In the genomic region with DNA sequence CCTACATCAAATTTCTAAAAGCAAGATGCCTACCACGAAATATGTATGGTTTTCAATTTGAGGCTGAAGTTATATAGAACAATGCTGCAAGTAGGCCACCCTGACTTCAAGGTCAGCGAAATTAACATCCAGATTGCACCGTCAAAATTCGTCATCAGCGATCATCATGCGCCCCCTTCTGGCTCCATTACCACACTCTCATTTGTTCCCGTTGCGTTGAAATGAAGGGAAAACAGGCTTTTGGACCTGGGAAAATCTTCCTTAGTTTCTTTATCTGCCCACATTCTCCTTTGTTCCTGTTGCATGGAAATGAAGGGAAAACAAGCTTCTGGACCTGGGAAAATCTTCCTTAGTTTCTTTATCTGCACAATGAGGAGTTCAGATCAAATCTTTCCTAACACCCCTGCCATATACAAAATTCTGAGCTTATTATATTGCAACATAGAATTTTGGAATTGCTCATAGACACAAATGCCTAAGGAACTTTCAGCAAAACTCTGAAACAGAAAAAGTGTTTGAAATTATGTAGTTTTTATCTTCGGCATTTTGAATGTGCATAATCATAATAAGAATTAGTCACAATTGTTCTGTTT, we compare ENCODE assay signal across 9 cellular contexts.
DNase-seq lines count a peak whose midpoint lies in the region; ATAC-seq, FAIRE-seq and TF ChIP-seq lines count a peak whose summit lies in the region.
"Had no signal": no experiment of that assay in that cellular context is flagged by ENCODE, and none has a peak within 500 bp of the region (broad histone marks: within the 10 kb centered on the region; RNA-seq: fewer than 3 reads in every experiment).

No MANE protein-coding gene starts in this region.

- H3K9me3 Mint-ChIP-seq in activated CD8-positive, alpha-beta T cell treated with anti-CD3 and anti-CD28 coated beads for 36 hours = no peaks in the 10 kb centered on the region
- no peaks in the 10 kb centered on the region for H3K9me3 Mint-ChIP-seq in naive thymus-derived CD8-positive, alpha-beta T cell
- no peaks in the 10 kb centered on the region for H3K9me3 Mint-ChIP-seq in stimulated activated naive B cell treated with anti-CD40 and anti-IgM and Interleukin-4, amounts not matched to agents 10 μg/mL and 1 μg/mL and 100 μg/mL, for 72 hours

- intact Hi-C loops in activated CD8-positive, alpha-beta T cell treated with anti-CD3 and anti-CD28 coated beads for 36 hours (cut with micrococcal nuclease) = no loop called here

- TF ChIP-seq CTCF in DND-41 (IDR thresholded peaks at IDR 0.05; ENCODE audit: borderline replicate concordance, extremely low read depth, low read length, poor library complexity, severe bottlenecking) (peak; percentile 97), Loucy (conservative IDR thresholded peaks at IDR 0.05; ENCODE audit: low read length) (peak; percentile 99)
- TF ChIP-seq CTCF in activated CD8-positive, alpha-beta T cell treated with anti-CD3 and anti-CD28 coated beads for 36 hours (IDR thresholded peaks at IDR 0.05) = peak; percentile 80

- ATAC-seq in DND-41 (ENCODE audit: insufficient read depth, low read depth) (peak; percentile 86; the same call in 2 of the 3 replicates), HG02763 (IDR thresholded peaks at IDR 0.05; ENCODE audit: unreplicated experiment) (no peak)
- peak; percentile 47 for ATAC-seq in activated CD8-positive, alpha-beta T cell treated with anti-CD3 and anti-CD28 coated beads for 36 hours
- peak; percentile 52 to 70 for ATAC-seq in naive thymus-derived CD8-positive, alpha-beta T cell
- peak in 1 of 2 donors; percentile 45 for ATAC-seq in stimulated activated naive B cell treated with anti-CD40 and anti-IgM and Interleukin-4, amounts not matched to agents 10 μg/mL and 1 μg/mL and 100 μg/mL, for 72 hours (replicated peaks)

- H3K9ac ChIP-seq in DND-41 (ENCODE audit: low read depth, low read length) (no peak overlapping the region), Loucy (ENCODE audit: low read depth, low read length, poor library complexity, severe bottlenecking) (no peak overlapping the region)

- H3K4me3 ChIP-seq in DND-41 (ENCODE audit: low read depth in 1 of 2, low read length in 2 of 2) (no peak overlapping the region), Loucy (ENCODE audit: low read length, poor library complexity, severe bottlenecking) (no peak overlapping the region)
- H3K4me3 ChIP-seq: SK-N-MC had no signal

- no peak overlapping the region for H3K27ac Mint-ChIP-seq in activated CD8-positive, alpha-beta T cell treated with anti-CD3 and anti-CD28 coated beads for 36 hours
- H3K27ac Mint-ChIP-seq in naive thymus-derived CD8-positive, alpha-beta T cell = no peak overlapping the region
- H3K27ac Mint-ChIP-seq in stimulated activated naive B cell treated with anti-CD40 and anti-IgM and Interleukin-4, amounts not matched to agents 10 μg/mL and 1 μg/mL and 100 μg/mL, for 72 hours = no peak overlapping the region

- no peak overlapping the region for H3K27ac ChIP-seq in DND-41 (ENCODE audit: low read length)
- H3K27ac ChIP-seq: SK-N-MC had no signal

- H3K4me1 Mint-ChIP-seq in activated CD8-positive, alpha-beta T cell treated with anti-CD3 and anti-CD28 coated beads for 36 hours (ENCODE audit: low read depth) = peaks cover 4% of the 10 kb centered on the region
- peaks cover 2 to 7% (median 4%) of the 10 kb centered on the region in 4 donors for H3K4me1 Mint-ChIP-seq in naive thymus-derived CD8-positive, alpha-beta T cell
- peaks cover 5 to 8% of the 10 kb centered on the region in 2 donors for H3K4me1 Mint-ChIP-seq in stimulated activated naive B cell treated with anti-CD40 and anti-IgM and Interleukin-4, amounts not matched to agents 10 μg/mL and 1 μg/mL and 100 μg/mL, for 72 hours

- peak; percentile 69 for DNase-seq in DND-41
- peak; percentile 80 for DNase-seq in activated CD8-positive, alpha-beta T cell treated with anti-CD3 and anti-CD28 coated beads for 36 hours
- DNase-seq in naive thymus-derived CD8-positive, alpha-beta T cell = peak; percentile 29 to 74 (median 56)
- peak; percentile 16 for DNase-seq in stimulated activated naive B cell treated with anti-CD40 and anti-IgM and Interleukin-4, amounts not matched to agents 10 μg/mL and 1 μg/mL and 100 μg/mL, for 72 hours
- no peak for DNase-seq in NK-92 (lab: John Stamatoyannopoulos, UW; ENCODE audit: unreplicated experiment)

- H3K9me2 ChIP-seq in Loucy (replicated peaks; ENCODE audit: low read depth, low read length) = no peaks in the 10 kb centered on the region

- H3K27me3 ChIP-seq in DND-41 (ENCODE audit: insufficient read depth, low read length, poor library complexity) (no peaks in the 10 kb centered on the region), Loucy (ENCODE audit: insufficient read depth, low read length, poor library complexity, severe bottlenecking) (no peaks in the 10 kb centered on the region)

- CTCF ChIA-PET in activated CD8-positive, alpha-beta T cell treated with anti-CD3 and anti-CD28 coated beads for 36 hours (lab: Charles Lee) = interaction anchor here (0.6 to 4.5 kb wide), 45 partner anchors 9 to 473 kb away, joined by 3 to 61 read pairs (median 4); no protein-coding TSS in a partner anchor

- no peaks in the 10 kb centered on the region for H3F3A ChIP-seq in Loucy (ENCODE audit: low read depth)

- H3K79me2 ChIP-seq in DND-41 (ENCODE audit: insufficient read depth, low read length) (no peaks in the 10 kb centered on the region), Loucy (ENCODE audit: insufficient read depth, low read length) (no peaks in the 10 kb centered on the region)

- peaks cover 17% of the 10 kb centered on the region for H3K27me3 Mint-ChIP-seq in activated CD8-positive, alpha-beta T cell treated with anti-CD3 and anti-CD28 coated beads for 36 hours
- H3K27me3 Mint-ChIP-seq in naive thymus-derived CD8-positive, alpha-beta T cell = peaks cover 0 to 9% (median 5%) of the 10 kb centered on the region in 5 donors
- H3K27me3 Mint-ChIP-seq in stimulated activated naive B cell treated with anti-CD40 and anti-IgM and Interleukin-4, amounts not matched to agents 10 μg/mL and 1 μg/mL and 100 μg/mL, for 72 hours = peaks cover 14 to 25% of the 10 kb centered on the region in 2 donors

- H3K36me3 Mint-ChIP-seq in activated CD8-positive, alpha-beta T cell treated with anti-CD3 and anti-CD28 coated beads for 36 hours (ENCODE audit: low read depth) = no peaks in the 10 kb centered on the region
- no peaks in the 10 kb centered on the region for H3K36me3 Mint-ChIP-seq in naive thymus-derived CD8-positive, alpha-beta T cell
- H3K36me3 Mint-ChIP-seq in stimulated activated naive B cell treated with anti-CD40 and anti-IgM and Interleukin-4, amounts not matched to agents 10 μg/mL and 1 μg/mL and 100 μg/mL, for 72 hours = no peaks in the 10 kb centered on the region

- peak; percentile 33 for FAIRE-seq in endometrium (lab: Jason Lieb, UNC)

- H3K4me1 ChIP-seq in DND-41 (ENCODE audit: insufficient read depth, low read length) = peaks cover 3% of the 10 kb centered on the region; the same call in 1 of the 2 replicates
- peaks cover 36% of the 10 kb centered on the region for H3K4me1 ChIP-seq in Loucy (ENCODE audit: insufficient read depth, low read length, poor library complexity, severe bottlenecking)

- H2AFZ ChIP-seq in DND-41 (ENCODE audit: low read depth, low read length) (no peak overlapping the region; the same call in 1 of the 2 replicates), Loucy (ENCODE audit: low read length) (no peak overlapping the region)

- no peak overlapping the region for H3K4me3 Mint-ChIP-seq in activated CD8-positive, alpha-beta T cell treated with anti-CD3 and anti-CD28 coated beads for 36 hours
- no peak overlapping the region for H3K4me3 Mint-ChIP-seq in naive thymus-derived CD8-positive, alpha-beta T cell
- no peak overlapping the region for H3K4me3 Mint-ChIP-seq in stimulated activated naive B cell treated with anti-CD40 and anti-IgM and Interleukin-4, amounts not matched to agents 10 μg/mL and 1 μg/mL and 100 μg/mL, for 72 hours

- H3K36me3 ChIP-seq in DND-41 (ENCODE audit: insufficient read depth, low read length) = no peaks in the 10 kb centered on the region
- H3K36me3 ChIP-seq in Loucy (ENCODE audit: insufficient read depth, low read length) = no peaks in the 10 kb centered on the region

- H3K4me2 ChIP-seq in DND-41 (ENCODE audit: insufficient read depth, low read length) (no peak overlapping the region), Loucy (ENCODE audit: low read depth, low read length, poor library complexity, severe bottlenecking) (peak overlapping the region; percentile 6)

- no peaks in the 10 kb centered on the region for H3K9me3 ChIP-seq in DND-41 (ENCODE audit: insufficient read depth, low read length, severe bottlenecking)
- H3K9me3 ChIP-seq in Loucy (ENCODE audit: insufficient read depth, low read depth, low read length) = no peaks in the 10 kb centered on the region

- no peaks in the 10 kb centered on the region for H4K20me1 ChIP-seq in DND-41 (ENCODE audit: insufficient read depth, low read length)
- no peaks in the 10 kb centered on the region for H4K20me1 ChIP-seq in Loucy (ENCODE audit: insufficient read depth, low read length, poor library complexity, severe bottlenecking)

- POLR2A ChIA-PET in activated CD8-positive, alpha-beta T cell treated with anti-CD3 and anti-CD28 coated beads for 36 hours (lab: Charles Lee) = no interaction called here
- POLR2A ChIA-PET in naive thymus-derived CD8-positive, alpha-beta T cell (lab: Charles Lee) = interaction anchor here (0.6 to 1.3 kb wide), 3 partner anchors 13 to 272 kb away, joined by 3 read pairs; no protein-coding TSS in a partner anchor
